8 cellular contexts compared by ENCODE assay signal in genomic region chr2:202238234-202239197, GRCh38. TPM values are rescaled to one million over a fixed set of nuclear protein-coding genes. Genes with fewer than 3 reads are reported as not detected.
DNase-seq lines count a peak whose midpoint lies in the region; ATAC-seq and TF ChIP-seq lines count a peak whose summit lies in the region.

TSS of gene SUMO1 (minus strand) at chr2:202238597. CDS start at chr2:202238451, 146 bp downstream.

- H3K27ac ChIP-seq in rectal smooth muscle tissue (ENCODE audit: low read depth, low read length) (peak within 1 kb of the TSS; percentile 93), vagina (peak within 1 kb of the TSS; percentile 95)

- intact Hi-C loops in vagina (cut with DNase I) = no loop called here

- in situ Hi-C loops in astrocyte of the cerebellum (cut with HindIII; ENCODE audit: low sequenced_read_pairs) = no loop called here

- H3K4me3 ChIP-seq in astrocyte of the cerebellum (ENCODE audit: low read depth, low read length) (peak within 1 kb of the TSS; percentile 81), rectal smooth muscle tissue (ENCODE audit: low read length) (peak within 1 kb of the TSS; percentile 87), vagina (peak within 1 kb of the TSS; percentile 67 to 89)

- H3K27me3 ChIP-seq in rectal smooth muscle tissue (ENCODE audit: control insufficient read depth, insufficient read depth, low read length) (no peaks in the 10 kb centered on the region), vagina (no peaks in the 10 kb centered on the region)

- peaks cover 7% of the 10 kb centered on the region for H3K4me1 ChIP-seq in rectal smooth muscle tissue (ENCODE audit: control insufficient read depth, insufficient read depth, low read length)
- H3K4me1 ChIP-seq in vagina = peaks cover 31% of the 10 kb centered on the region

- TF ChIP-seq POLR2A in vagina (IDR thresholded peaks at IDR 0.05) = peak in 1 of 2 donors; percentile 38

- ATAC-seq in GM18508 (IDR thresholded peaks at IDR 0.05; ENCODE audit: insufficient read depth, unreplicated experiment) (peak; percentile 69), HG02981 (IDR thresholded peaks at IDR 0.05; ENCODE audit: unreplicated experiment) (peak; percentile 97)

- no peaks in the 10 kb centered on the region for H3K9me3 ChIP-seq in vagina

- peak within 1 kb of the TSS; percentile 84 for H3K9ac ChIP-seq in rectal smooth muscle tissue (ENCODE audit: low read length)

- DNase-seq in NCI-H2029 treated with DMSO at 0.1 percent for 48 hours (lab: John Stamatoyannopoulos, UW) = peak; percentile 59
- DNase-seq in T-helper 9 cell = peak; percentile 86
- peak; percentile 71 for DNase-seq in astrocyte of the cerebellum (ENCODE audit: low read depth)
- peak; percentile 90 for DNase-seq in hepatic stellate cell (ENCODE audit: low spot score)
- peak in 1 of 2 donors; percentile 91 for DNase-seq in vagina (ENCODE audit: extremely low spot score in 2 of 2)

- TF ChIP-seq CTCF in astrocyte of the cerebellum (IDR thresholded peaks at IDR 0.05; ENCODE audit: low read depth, low read length, missing control alignments) (no peak), vagina (IDR thresholded peaks at IDR 0.05) (no peak)

- H3K36me3 ChIP-seq in rectal smooth muscle tissue (ENCODE audit: control insufficient read depth, insufficient read depth, low read length) (no peaks in the 10 kb centered on the region), vagina (no peaks in the 10 kb centered on the region)

RNA-seq across cellular contexts. Expression of gene SUMO1, which starts in this region (rescaled TPM):
- 38.8 TPM for total RNA-seq in vagina
